16 cellular contexts compared by ENCODE assay signal in the genomic region with DNA sequence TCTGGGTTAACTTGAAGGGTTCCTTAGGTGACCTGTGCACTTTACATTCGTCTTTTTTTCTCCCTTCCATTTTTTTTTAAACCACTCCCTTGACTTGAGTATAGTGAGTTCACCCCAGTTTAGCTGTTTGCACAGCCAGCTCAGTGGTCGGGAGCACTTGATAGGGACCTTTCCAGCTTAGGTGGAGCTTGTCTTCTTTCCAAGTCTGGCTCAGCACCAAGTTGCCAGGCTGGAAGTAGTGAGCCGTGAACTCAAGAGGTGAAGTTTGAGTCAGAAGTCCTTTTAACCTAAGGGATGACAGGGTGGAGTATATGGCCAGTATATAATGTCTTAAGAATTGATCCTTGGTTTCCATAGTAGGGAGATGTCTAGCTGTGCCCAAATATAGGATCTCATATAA. TPM values are rescaled to one million over a fixed set of nuclear protein-coding genes. Genes with fewer than 3 reads are reported as not detected.
DNase-seq lines count a peak whose midpoint lies in the region; ATAC-seq, FAIRE-seq and TF ChIP-seq lines count a peak whose summit lies in the region.
"Had no signal": no experiment of that assay in that cellular context is flagged by ENCODE, and none has a peak within 500 bp of the region (broad histone marks: within the 10 kb centered on the region; RNA-seq: fewer than 3 reads in every experiment).

No MANE protein-coding gene starts in this region.

- H3K4me1 ChIP-seq in breast epithelium (no peaks in the 10 kb centered on the region), lower lobe of right lung (no peaks in the 10 kb centered on the region)
- H3K4me1 ChIP-seq: BLaER1 had no signal

- no peaks in the 10 kb centered on the region for H3K36me3 Mint-ChIP-seq in MCF 10A (ENCODE audit: insufficient read depth, unreplicated experiment)
- H3K36me3 Mint-ChIP-seq: CD4-positive, CD25-positive, alpha-beta regulatory T cell had no signal

- peak; percentile 27 to 47 for ATAC-seq in lower lobe of right lung
- no peak for ATAC-seq in HG03342 (IDR thresholded peaks at IDR 0.05; ENCODE audit: unreplicated experiment)
- no peak for ATAC-seq in HG03442 (IDR thresholded peaks at IDR 0.05; ENCODE audit: unreplicated experiment)

- no peak for DNase-seq in MCF 10A (ENCODE audit: unreplicated experiment)
- no peak for DNase-seq in breast epithelium (ENCODE audit: low spot score in 2 of 2)
- DNase-seq in RCC 7860 (ENCODE audit: low spot score) = no peak
- DNase-seq in lower lobe of right lung = no peak
- no peak for DNase-seq in effector CD8-positive, alpha-beta T cell (lab: John Stamatoyannopoulos, UW)
- DNase-seq: 8988T; AML-193; CD4-positive, CD25-positive, alpha-beta regulatory T cell; HCEC 1CT; HFFc6; IMR-90; KBM-7 had no signal

- H3K27ac ChIP-seq in breast epithelium (no peak overlapping the region), lower lobe of right lung (no peak overlapping the region)
- H3K27ac ChIP-seq: BLaER1 had no signal

- H3K4me3 ChIP-seq in breast epithelium (no peak overlapping the region), lower lobe of right lung (no peak overlapping the region)
- H3K4me3 ChIP-seq: BLaER1 had no signal

- peaks cover 16% of the 10 kb centered on the region for H3K4me1 Mint-ChIP-seq in MCF 10A (ENCODE audit: insufficient read depth, unreplicated experiment)
- H3K4me1 Mint-ChIP-seq: CD4-positive, CD25-positive, alpha-beta regulatory T cell had no signal

- TF ChIP-seq CTCF in MCF 10A (IDR thresholded peaks at IDR 0.05; ENCODE audit: unreplicated experiment) (no peak), breast epithelium (IDR thresholded peaks at IDR 0.05) (no peak), lower lobe of right lung (IDR thresholded peaks at IDR 0.05) (no peak)

- H3K36me3 ChIP-seq in breast epithelium (no peaks in the 10 kb centered on the region), lower lobe of right lung (no peaks in the 10 kb centered on the region)
- H3K36me3 ChIP-seq: BLaER1 had no signal

- POLR2A ChIA-PET in MCF 10A (lab: Yijun Ruan, JAX) = interaction anchor here (0.6 kb wide), 1 partner anchor 286 kb away, joined by 3 read pairs; no protein-coding TSS in a partner anchor

- no peak for TF ChIP-seq POLR2A in breast epithelium (IDR thresholded peaks at IDR 0.05)

- H3K27me3 Mint-ChIP-seq in MCF 10A (ENCODE audit: insufficient read depth, unreplicated experiment) = no peaks in the 10 kb centered on the region

- FAIRE-seq in RCC 7860 (lab: Jason Lieb, UNC) = peak; percentile 84
- FAIRE-seq: D721Med had no signal

- H3K9me3 ChIP-seq in breast epithelium (no peaks in the 10 kb centered on the region), lower lobe of right lung (no peaks in the 10 kb centered on the region)
- H3K9me3 ChIP-seq: BLaER1 had no signal

- CTCF ChIA-PET in MCF 10A (lab: Yijun Ruan, JAX) = no interaction called here

- no peak overlapping the region for H3K4me3 Mint-ChIP-seq in MCF 10A (ENCODE audit: unreplicated experiment)
- H3K4me3 Mint-ChIP-seq: CD4-positive, CD25-positive, alpha-beta regulatory T cell; HFFc6 had no signal

- intact Hi-C loops in MCF 10A (cut with micrococcal nuclease) = no loop called here
- intact Hi-C loops in breast epithelium (cut with DNase I; ENCODE audit: low total_unique reads) = no loop called here
- intact Hi-C loops in lower lobe of right lung (cut with DNase I) = no loop called here

- no peaks in the 10 kb centered on the region for H3K9me3 Mint-ChIP-seq in MCF 10A (ENCODE audit: unreplicated experiment)
- H3K9me3 Mint-ChIP-seq: HFFc6 had no signal

- BruUV-seq in MCF 10A (replicated peaks; lab: Mats Ljungman, UMichigan) = no TSS peak

- peak overlapping the region; percentile 9 for H3K27ac Mint-ChIP-seq in MCF 10A (ENCODE audit: low read depth, unreplicated experiment)
- H3K27ac Mint-ChIP-seq: CD4-positive, CD25-positive, alpha-beta regulatory T cell; HFFc6 had no signal

- H3K27me3 ChIP-seq in breast epithelium (no peaks in the 10 kb centered on the region), lower lobe of right lung (ENCODE audit: low read depth) (no peaks in the 10 kb centered on the region)
- H3K27me3 ChIP-seq: BLaER1 had no signal

RNA-seq across cellular contexts. Expression of gene DNAH11, which starts 7.2 kb away (rescaled TPM):
- total RNA-seq in MCF 10A (2022) (0.81 and 0.91 TPM in 2 replicates), breast epithelium (1 to 10 TPM in 1 of 3 donors, under 1 TPM in 2; 0.32 to 2.2 (median 0.33) TPM), lower lobe of right lung (8.9 TPM)
- total RNA-seq: CD4-positive, CD25-positive, alpha-beta regulatory T cell; IMR-90 had no signal

Comparison
In these comparisons a context has a peak if more than half of its experiments do, and no peak if none do; other contexts are left out.
1. ATAC-seq: peak in lower lobe of right lung (2 of 2); none in HG03342 (single experiment) and HG03442 (single experiment).